In the genomic region with DNA sequence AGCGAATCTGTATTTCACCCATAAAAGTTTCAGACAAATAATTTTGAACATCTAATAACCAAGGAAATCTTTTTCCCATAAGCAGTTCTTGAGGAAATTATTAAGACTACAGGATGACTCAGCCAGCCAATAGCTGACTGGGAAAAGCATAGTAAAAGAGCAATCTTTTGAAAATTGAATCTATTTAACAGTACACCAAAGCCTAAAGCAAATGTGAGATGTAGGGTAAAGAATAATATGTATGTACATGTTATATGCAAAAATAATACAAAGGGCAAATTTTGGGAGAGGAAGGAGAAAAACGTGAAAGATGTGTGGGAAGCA, we compare ENCODE assay signal across 20 cellular contexts. TPM values are rescaled to one million over a fixed set of nuclear protein-coding genes. Genes with fewer than 3 reads are reported as not detected.
DNase-seq lines count a peak whose midpoint lies in the region; ATAC-seq, FAIRE-seq and TF ChIP-seq lines count a peak whose summit lies in the region.
"Had no signal": no experiment of that assay in that cellular context is flagged by ENCODE, and none has a peak within 500 bp of the region (broad histone marks: within the 10 kb centered on the region; RNA-seq: fewer than 3 reads in every experiment).

No MANE protein-coding gene starts in this region.

- no peaks in the 10 kb centered on the region for H3K9me3 ChIP-seq in PC-3 (ENCODE audit: low read length)
- H3K9me3 ChIP-seq in GM12878 (replicated peaks; ENCODE audit: control insufficient read depth, insufficient read depth, low read length) = no peaks in the 10 kb centered on the region; the same call in 2 of the 3 replicates
- H3K9me3 ChIP-seq in osteoblast (ENCODE audit: low read depth, low read length) = no peaks in the 10 kb centered on the region
- H3K9me3 ChIP-seq: thoracic aorta had no signal

- intact Hi-C loops in activated naive CD4-positive, alpha-beta T cell treated with anti-CD3 and anti-CD28 coated beads for 36 hours (cut with micrococcal nuclease) = loop anchor here (1.0 to 2.0 kb wide), 3 partner anchors 12 to 43 kb away; partner anchors contain the start of genes KDSR and VPS4B
- intact Hi-C loops in PC-3 (cut with micrococcal nuclease) = no loop called here
- intact Hi-C loops in GM12878 (cut with micrococcal nuclease; ENCODE audit: unreplicated experiment) = no loop called here

- H3K27ac ChIP-seq in PC-3 (ENCODE audit: low read length) (no peak overlapping the region), GM12878 (ENCODE audit: control insufficient read depth, insufficient read depth) (no peak overlapping the region), osteoblast (ENCODE audit: low read depth, low read length) (no peak overlapping the region)
- H3K27ac ChIP-seq: left lung, neural progenitor cell, thoracic aorta had no signal

- 0 out of 2 replicates have a peak overlapping the region, but pooled peaks have one; percentile 57 for H3K4me2 ChIP-seq in PC-3 (ENCODE audit: low read length)
- H3K4me2 ChIP-seq in GM12878 (ENCODE audit: control insufficient read depth, insufficient read depth) = no peak overlapping the region
- peak overlapping the region; percentile 25 for H3K4me2 ChIP-seq in osteoblast (ENCODE audit: insufficient read depth, low read length)
- H3K4me2 ChIP-seq: neural progenitor cell had no signal

- CTCF ChIA-PET in activated naive CD4-positive, alpha-beta T cell treated with anti-CD3 and anti-CD28 coated beads for 36 hours (lab: Charles Lee) = no interaction called here
- CTCF ChIA-PET in PC-3 (lab: Charles Lee) (interaction anchor here (0.5 kb wide), 1 partner anchor 638 kb away, joined by 3 read pairs; no protein-coding TSS in a partner anchor), GM12878 (lab: Yijun Ruan, JAX) (no interaction called here)

- TF ChIP-seq CTCF in PC-3 (conservative IDR thresholded peaks at IDR 0.05; ENCODE audit: low read depth, low read length) (no peak), GM12878 (IDR thresholded peaks at IDR 0.05 in 2 of 3, conservative IDR thresholded peaks at IDR 0.05 in 1 of 3; ENCODE audit: control insufficient read depth in 2 of 3, extremely low read depth in 1 of 3, insufficient read depth in 1 of 3, low read depth in 3 of 3, low read length in 3 of 3) (no peak), osteoblast (IDR thresholded peaks at IDR 0.05; ENCODE audit: extremely low read depth, low read depth, low read length) (no peak)

- H3K4me3 Mint-ChIP-seq in activated naive CD4-positive, alpha-beta T cell treated with anti-CD3 and anti-CD28 coated beads for 36 hours = no peak overlapping the region
- H3K4me3 Mint-ChIP-seq: neural progenitor cell had no signal

- H3K79me2 ChIP-seq in PC-3 (ENCODE audit: low read length) (no peaks in the 10 kb centered on the region), GM12878 (ENCODE audit: control insufficient read depth, insufficient read depth, low read length) (no peaks in the 10 kb centered on the region), osteoblast (ENCODE audit: insufficient read depth, low read length) (no peaks in the 10 kb centered on the region)

- no TSS peak for BruUV-seq in PC-3 (replicated peaks; lab: Mats Ljungman, UMichigan)
- no TSS peak for BruUV-seq in GM12878 (replicated peaks; lab: Mats Ljungman, UMichigan)

- no peak for TF ChIP-seq RAD21 in GM12878 (IDR thresholded peaks at IDR 0.05; ENCODE audit: insufficient read depth, low read depth, low read length)

- in situ Hi-C loops in GM12878 (cut with MboI) = no loop called here

- no peak for TF ChIP-seq POLR2A in GM12878 (IDR thresholded peaks at IDR 0.05; ENCODE audit: low read depth, low read length)

- H3F3A ChIP-seq in PC-3 (ENCODE audit: low read length, unreplicated experiment) = no peaks in the 10 kb centered on the region

- no peaks in the 10 kb centered on the region for H3K9me2 ChIP-seq in PC-3 (replicated peaks; ENCODE audit: low read length)

- DNase-seq in activated naive CD4-positive, alpha-beta T cell treated with anti-CD3 and anti-CD28 coated beads for 36 hours = no peak
- no peak for DNase-seq in activated naive CD4-positive, alpha-beta T cell treated with anti-CD3 and anti-CD28 coated beads, Interleukin-2, amount 50 U/mL, for 72 hours (ENCODE audit: low spot score in 2 of 2)
- DNase-seq in PC-3 (no peak), GM12878 (ENCODE audit: low read depth, low spot score) (no peak), osteoblast (ENCODE audit: insufficient read length, low spot score, missing footprints) (no peak), NCI-H446 treated with DMSO at 0.1 percent for 48 hours (lab: John Stamatoyannopoulos, UW) (no peak), middle frontal gyrus (ENCODE audit: extremely low spot score, low spot score) (no peak)
- DNase-seq: activated CD4-positive, CD25-positive, alpha-beta regulatory T cell treated with anti-CD3 and anti-CD28 coated beads, Interleukin-2, amount 50 U/mL, for 72 hours; activated CD8-positive, alpha-beta memory T cell treated with anti-CD3 and anti-CD28 coated beads, Interleukin-2, amount 50 U/mL, for 4 hours; caudate nucleus; CD4-positive, alpha-beta memory T cell; effector CD4-positive, alpha-beta T cell; head of caudate nucleus; left lung; NCI-H187; NCI-H2227 treated with DMSO at 0.1 percent for 48 hours had no signal

- H3K4me1 ChIP-seq in PC-3 (ENCODE audit: insufficient read depth, low read length) (peaks cover 11% of the 10 kb centered on the region), GM12878 (ENCODE audit: control insufficient read depth, insufficient read depth, low read length) (peaks cover 5% of the 10 kb centered on the region), osteoblast (ENCODE audit: insufficient read depth, low read length) (peaks cover 6% of the 10 kb centered on the region)
- H3K4me1 ChIP-seq: neural progenitor cell had no signal

- ATAC-seq in activated naive CD4-positive, alpha-beta T cell treated with anti-CD3 and anti-CD28 coated beads, Interleukin-2, amount 50 U/mL, for 72 hours = no peak
- ATAC-seq in PC-3 = peak; percentile 64
- ATAC-seq in GM12878 = no peak
- no peak for ATAC-seq in HG02973 (IDR thresholded peaks at IDR 0.05; ENCODE audit: unreplicated experiment)
- ATAC-seq: HepG2, left lung had no signal

- H3K36me3 Mint-ChIP-seq in activated naive CD4-positive, alpha-beta T cell treated with anti-CD3 and anti-CD28 coated beads for 36 hours (ENCODE audit: low read depth) = peaks cover 3% of the 10 kb centered on the region
- peaks cover 5 to 10% of the 10 kb centered on the region in 2 donors for H3K36me3 Mint-ChIP-seq in activated naive CD4-positive, alpha-beta T cell treated with anti-CD3 and anti-CD28 coated beads, Interleukin-2, amount 50 U/mL, for 72 hours

- H2AFZ ChIP-seq in PC-3 (ENCODE audit: low read length) = no peak overlapping the region
- H2AFZ ChIP-seq in GM12878 (ENCODE audit: control insufficient read depth, low read depth, low read length) = peak overlapping the region; percentile 46; the same call in 1 of the 2 replicates
- H2AFZ ChIP-seq in osteoblast (ENCODE audit: low read length) = no peak overlapping the region
- H2AFZ ChIP-seq: neural progenitor cell had no signal

- TF ChIP-seq EP300 in GM12878 (IDR thresholded peaks at IDR 0.05; ENCODE audit: borderline replicate concordance in 1 of 2, control insufficient read depth in 1 of 2, low read depth in 2 of 2, low read length in 2 of 2) = no peak

- SMC1A ChIA-PET in GM12878 (lab: Charles Lee; ENCODE audit: uncharacterized antibody, unreplicated experiment) = no interaction called here

- no peaks in the 10 kb centered on the region for H3K27me3 ChIP-seq in PC-3 (ENCODE audit: low read length)
- H3K27me3 ChIP-seq in GM12878 (replicated peaks in 1 of 2; ENCODE audit: control insufficient read depth in 2 of 2, insufficient read depth in 2 of 2, low read length in 1 of 2) = no peaks in the 10 kb centered on the region
- no peaks in the 10 kb centered on the region for H3K27me3 ChIP-seq in osteoblast (ENCODE audit: insufficient read depth, low read length)
- H3K27me3 ChIP-seq: left lung, neural progenitor cell had no signal

- H3K36me3 ChIP-seq in PC-3 (ENCODE audit: low read depth, low read length) = no peaks in the 10 kb centered on the region
- H3K36me3 ChIP-seq in GM12878 (ENCODE audit: control insufficient read depth in 2 of 2, insufficient read depth in 2 of 2, low read length in 1 of 2) = 0 out of 4 replicates have a peak, but pooled peaks cover 0 to 6% of the 10 kb centered on the region in 2 experiments
- H3K36me3 ChIP-seq in osteoblast (ENCODE audit: insufficient read depth, low read length) = peaks cover 9% of the 10 kb centered on the region
- H3K36me3 ChIP-seq: left lung, neural progenitor cell, thoracic aorta had no signal

- no peaks in the 10 kb centered on the region for H3K27me3 Mint-ChIP-seq in activated naive CD4-positive, alpha-beta T cell treated with anti-CD3 and anti-CD28 coated beads for 36 hours (ENCODE audit: low read depth)
- H3K27me3 Mint-ChIP-seq: CD4-positive, alpha-beta memory T cell had no signal

- RAD21 ChIA-PET in GM12878 (lab: Charles Lee; ENCODE audit: unreplicated experiment) = interaction anchor here (0.7 kb wide), 1 partner anchor 225 kb away, joined by 5 read pairs; no protein-coding TSS in a partner anchor

- H3K4me3 ChIP-seq in PC-3 (ENCODE audit: low read length) (no peak overlapping the region), GM12878 (no peak overlapping the region), osteoblast (ENCODE audit: insufficient read depth, low read length) (no peak overlapping the region)
- H3K4me3 ChIP-seq: left lung, neural progenitor cell, thoracic aorta had no signal

- no peak for FAIRE-seq in GM12878 (lab: Jason Lieb, UNC)
- FAIRE-seq: HepG2 had no signal

- H3K9ac ChIP-seq in PC-3 (ENCODE audit: low read length) (no peak overlapping the region), GM12878 (ENCODE audit: control insufficient read depth, insufficient read depth, low read length) (no peak overlapping the region)
- H3K9ac ChIP-seq: neural progenitor cell had no signal

- H3K4me1 Mint-ChIP-seq in activated naive CD4-positive, alpha-beta T cell treated with anti-CD3 and anti-CD28 coated beads for 36 hours (ENCODE audit: low read depth) = peaks cover 17% of the 10 kb centered on the region
- H3K4me1 Mint-ChIP-seq: neural progenitor cell had no signal

- peak overlapping the region; percentile 18 for H3K27ac Mint-ChIP-seq in activated naive CD4-positive, alpha-beta T cell treated with anti-CD3 and anti-CD28 coated beads for 36 hours
- peak overlapping the region in 1 of 2 donors; percentile 90 for H3K27ac Mint-ChIP-seq in activated naive CD4-positive, alpha-beta T cell treated with anti-CD3 and anti-CD28 coated beads, Interleukin-2, amount 50 U/mL, for 72 hours
- H3K27ac Mint-ChIP-seq: neural progenitor cell had no signal

- no peaks in the 10 kb centered on the region for H4K20me1 ChIP-seq in PC-3 (ENCODE audit: low read length)
- H4K20me1 ChIP-seq in GM12878 (ENCODE audit: control insufficient read depth, insufficient read depth) = no peaks in the 10 kb centered on the region
- H4K20me1 ChIP-seq in osteoblast (ENCODE audit: insufficient read depth, low read length) = no peaks in the 10 kb centered on the region

- 55% methylated on average over 2 of the region's 2 CpGs for WGBS in GM12878 (ENCODE audit: insufficient coverage, insufficient replicate concordance, low lambda C conversion rate, missing lambda C conversion rate)

- H3K9me3 Mint-ChIP-seq in activated naive CD4-positive, alpha-beta T cell treated with anti-CD3 and anti-CD28 coated beads for 36 hours = peaks cover 7% of the 10 kb centered on the region
- peaks cover 8 to 9% of the 10 kb centered on the region in 2 donors for H3K9me3 Mint-ChIP-seq in activated naive CD4-positive, alpha-beta T cell treated with anti-CD3 and anti-CD28 coated beads, Interleukin-2, amount 50 U/mL, for 72 hours

- POLR2A ChIA-PET in PC-3 (lab: Charles Lee; ENCODE audit: unreplicated experiment) = no interaction called here
- POLR2A ChIA-PET in GM12878 (lab: Charles Lee) = no interaction called here

RNA-seq across cellular contexts. Expression of gene KDSR, which starts 12.6 kb away (rescaled TPM):
- 10 to 100 TPM; 75.2 to 81.5 TPM for total RNA-seq in activated naive CD4-positive, alpha-beta T cell treated with anti-CD3 and anti-CD28 coated beads for 36 hours
- total RNA-seq in activated naive CD4-positive, alpha-beta T cell treated with anti-CD3 and anti-CD28 coated beads, Interleukin-2, amount 50 U/mL, for 72 hours = 10 to 100 TPM; 69.1 to 90.1 TPM
- total RNA-seq in PC-3 (2014; rRNA removed) = 15.8 and 16.1 TPM in 2 replicates
- total RNA-seq in GM12878 (2013; cell fraction: nucleolus; rRNA removed) = 26.3 and 31.1 TPM in 2 replicates
- total RNA-seq in GM12878 (2014; rRNA removed) = 9.7 and 9.9 TPM in 2 replicates
- total RNA-seq in GM12878 (2014; rRNA removed; fragmentation: Illumina TruSeq; extraction: Trizol) = 11.2 and 12.3 TPM in 2 replicates
- total RNA-seq in GM12878 (2021) = 24.6 and 24.9 TPM in 2 replicates
- polyA plus RNA-seq in GM12878 (2011; ENCODE audit: low read depth) = 9.6 TPM
- polyA plus RNA-seq in GM12878 (2011; rRNA removed) = 17.3 and 18.3 TPM in 2 replicates
- polyA plus RNA-seq in GM12878 (2011; cell fraction: cytosol; rRNA removed) = 8.9 and 10.3 TPM in 2 replicates
- 9.1 and 11.3 TPM in 2 replicates for polyA plus RNA-seq in GM12878 (2011; cell fraction: nucleus; rRNA removed)
- 13.8 and 18.8 TPM in 2 replicates for polyA plus RNA-seq in GM12878 (2012)
- polyA plus RNA-seq in GM12878 (2014; fragmentation: Illumina TruSeq; extraction: Trizol) = 15.4 and 15.6 TPM in 2 replicates
- 1 to 10 TPM; 5.2 to 7.8 TPM for polyA plus RNA-seq in GM12878 (2014; fragmentation: Nextera tagmentation; extraction: Ambion mirVana)
- 13.3 and 14.0 TPM in 2 replicates for polyA plus RNA-seq in GM12878 (2014; rRNA removed)
- polyA plus RNA-seq in GM12878 (2016; fragmentation: Nextera tagmentation; extraction: Ambion mirVana) = 10 to 100 TPM; 24.2 to 25.9 TPM
- 12.2 and 15.2 TPM in 2 replicates for polyA minus RNA-seq in GM12878 (2011; rRNA and poly(A)+ RNA removed)
- 7.6 and 15.5 TPM in 2 replicates for polyA minus RNA-seq in GM12878 (2011; cell fraction: cytosol; rRNA and poly(A)+ RNA removed)
- polyA minus RNA-seq in GM12878 (2011; cell fraction: nucleus; rRNA and poly(A)+ RNA removed) = 9.2 and 17.3 TPM in 2 replicates
- total RNA-seq in osteoblast = 46.3 and 53.0 TPM in 2 replicates

RNA-seq across cellular contexts. Expression of gene VPS4B, which starts 42.7 kb away (rescaled TPM):
- 10 to 100 TPM; 28.7 to 30.1 TPM for total RNA-seq in activated naive CD4-positive, alpha-beta T cell treated with anti-CD3 and anti-CD28 coated beads for 36 hours
- 10 to 100 TPM; 48.5 to 55.5 TPM for total RNA-seq in activated naive CD4-positive, alpha-beta T cell treated with anti-CD3 and anti-CD28 coated beads, Interleukin-2, amount 50 U/mL, for 72 hours
- total RNA-seq in PC-3 (2014; rRNA removed) (44.7 and 50.3 TPM in 2 replicates), GM12878 (2014; rRNA removed) (24.3 and 30.8 TPM in 2 replicates), GM12878 (2014; rRNA removed; fragmentation: Illumina TruSeq; extraction: Trizol) (36.4 and 37.6 TPM in 2 replicates), GM12878 (2021) (27.4 and 34.0 TPM in 2 replicates), osteoblast (42.4 and 47.4 TPM in 2 replicates)
- 31.6 and 34.6 TPM in 2 replicates for total RNA-seq in GM12878 (2013; cell fraction: nucleolus; rRNA removed)
- 8.8 TPM for polyA plus RNA-seq in GM12878 (2011; ENCODE audit: low read depth)
- polyA plus RNA-seq in GM12878 (2011; rRNA removed) (28.4 and 46.6 TPM in 2 replicates), GM12878 (2014; fragmentation: Illumina TruSeq; extraction: Trizol) (29.7 and 39.0 TPM in 2 replicates), GM12878 (2014; fragmentation: Nextera tagmentation; extraction: Ambion mirVana) (10 to 100 TPM; 25.7 to 29.9 TPM), GM12878 (2014; rRNA removed) (18.0 and 21.4 TPM in 2 replicates), GM12878 (2016; fragmentation: Nextera tagmentation; extraction: Ambion mirVana) (10 to 100 TPM; 31.3 to 34.2 TPM)
- 13.2 and 16.8 TPM in 2 replicates for polyA plus RNA-seq in GM12878 (2011; cell fraction: cytosol; rRNA removed)
- 8.1 and 9.4 TPM in 2 replicates for polyA plus RNA-seq in GM12878 (2011; cell fraction: nucleus; rRNA removed)
- polyA plus RNA-seq in GM12878 (2012) = 15.0 and 20.3 TPM in 2 replicates
- 16.0 and 27.8 TPM in 2 replicates for polyA minus RNA-seq in GM12878 (2011; rRNA and poly(A)+ RNA removed)
- 24.2 and 26.2 TPM in 2 replicates for polyA minus RNA-seq in GM12878 (2011; cell fraction: cytosol; rRNA and poly(A)+ RNA removed)
- 16.4 and 28.2 TPM in 2 replicates for polyA minus RNA-seq in GM12878 (2011; cell fraction: nucleus; rRNA and poly(A)+ RNA removed)
